In the genomic region with DNA sequence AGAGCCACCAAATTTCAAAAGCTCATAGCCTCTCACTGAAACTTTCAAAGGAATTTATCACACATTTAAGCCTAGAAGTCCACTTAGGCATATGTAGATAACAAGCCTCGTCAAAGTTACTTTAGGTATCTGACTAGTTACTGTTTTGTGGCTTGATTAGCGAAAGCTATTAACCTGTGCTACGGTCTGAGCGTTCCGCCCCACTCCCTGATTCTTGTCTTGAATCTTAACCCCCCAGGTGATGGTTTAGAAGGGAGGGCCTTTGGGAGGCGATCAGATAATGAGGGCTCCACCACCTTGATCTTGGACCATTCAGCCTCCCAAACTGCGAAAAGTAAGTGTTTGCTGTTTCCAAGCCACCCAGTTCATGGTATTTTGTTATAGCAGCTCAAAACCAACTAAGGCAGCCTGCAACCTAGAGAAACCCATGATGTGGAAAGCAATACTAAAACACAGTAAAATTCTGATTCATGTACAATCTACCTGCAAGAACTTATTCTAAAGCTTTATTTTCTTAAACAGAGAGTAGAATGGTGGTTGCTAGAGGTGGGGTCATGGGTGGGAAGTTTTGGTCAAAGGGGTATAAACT, we compare ENCODE assay signal across 16 cellular contexts. TPM values are rescaled to one million over a fixed set of nuclear protein-coding genes. Genes with fewer than 3 reads are reported as not detected.
DNase-seq lines count a peak whose midpoint lies in the region; ATAC-seq and TF ChIP-seq lines count a peak whose summit lies in the region.
"Had no signal": no experiment of that assay in that cellular context is flagged by ENCODE, and none has a peak within 500 bp of the region (broad histone marks: within the 10 kb centered on the region; RNA-seq: fewer than 3 reads in every experiment).

No MANE protein-coding gene starts in this region.

- peak overlapping the region; percentile 81 for H3K4me2 ChIP-seq in MM.1S (ENCODE audit: low read depth, low read length)
- H3K4me2 ChIP-seq: A549 had no signal

- no peak overlapping the region for H3K4me3 Mint-ChIP-seq in glutamatergic neuron (ENCODE audit: unreplicated experiment)
- H3K4me3 Mint-ChIP-seq in activated T-helper 17 cell treated with anti-CD3 and anti-CD28 coated beads, Interleukin-2, amount 50 U/mL, for 72 hours, result no peak overlapping the region
- H3K4me3 Mint-ChIP-seq: CD14-positive monocyte had no signal

- TF ChIP-seq EP300 in upper lobe of left lung (IDR thresholded peaks at IDR 0.05), result no peak

- H3K9me3 Mint-ChIP-seq in glutamatergic neuron (ENCODE audit: unreplicated experiment), result peaks cover 6% of the 10 kb centered on the region
- H3K9me3 Mint-ChIP-seq in activated T-helper 17 cell treated with anti-CD3 and anti-CD28 coated beads, Interleukin-2, amount 50 U/mL, for 72 hours, result no peaks in the 10 kb centered on the region

- peaks cover 65% of the 10 kb centered on the region for H3K79me2 ChIP-seq in MM.1S (ENCODE audit: low read length)

- peak overlapping the region; percentile 76 for H3K9ac ChIP-seq in MM.1S (ENCODE audit: low read length)

- peaks cover 5% of the 10 kb centered on the region for H3K27me3 Mint-ChIP-seq in glutamatergic neuron (ENCODE audit: unreplicated experiment)
- no peaks in the 10 kb centered on the region for H3K27me3 Mint-ChIP-seq in activated T-helper 17 cell treated with anti-CD3 and anti-CD28 coated beads, Interleukin-2, amount 50 U/mL, for 72 hours

- H3K27ac Mint-ChIP-seq in glutamatergic neuron (ENCODE audit: unreplicated experiment), result peak overlapping the region; percentile 6
- no peak overlapping the region for H3K27ac Mint-ChIP-seq in activated T-helper 17 cell treated with anti-CD3 and anti-CD28 coated beads, Interleukin-2, amount 50 U/mL, for 72 hours

- in situ Hi-C loops in gastrocnemius medialis (cut with MboI; ENCODE audit: low sequenced_read_pairs in 4 of 4), result no loop called here

- ATAC-seq in heart left ventricle (no peak), gastrocnemius medialis (no peak), upper lobe of left lung (ENCODE audit: low FRiP score in 2 of 2) (no peak)
- ATAC-seq in activated T-helper 17 cell treated with anti-CD3 and anti-CD28 coated beads, Interleukin-2, amount 50 U/mL, for 72 hours (replicated peaks), result no peak
- ATAC-seq: A549 had no signal

- H3K4me3 ChIP-seq in left ventricle myocardium inferior (no peak overlapping the region), heart left ventricle (no peak overlapping the region), MM.1S (ENCODE audit: low read length) (peak overlapping the region; percentile 25; the same call in 1 of the 2 replicates), gastrocnemius medialis (peak overlapping the region in 1 of 4 donors; percentile 23), upper lobe of left lung (no peak overlapping the region)
- H3K4me3 ChIP-seq: A549, GM12878 had no signal

- H4K20me1 ChIP-seq in MM.1S (ENCODE audit: insufficient read depth, low read length), result no peaks in the 10 kb centered on the region

- no peaks in the 10 kb centered on the region for H3K36me3 Mint-ChIP-seq in glutamatergic neuron (ENCODE audit: unreplicated experiment)
- H3K36me3 Mint-ChIP-seq in activated T-helper 17 cell treated with anti-CD3 and anti-CD28 coated beads, Interleukin-2, amount 50 U/mL, for 72 hours (ENCODE audit: low read depth), result no peaks in the 10 kb centered on the region

- H3K27me3 ChIP-seq in left ventricle myocardium inferior (ENCODE audit: low read depth) (no peaks in the 10 kb centered on the region), heart left ventricle (no peaks in the 10 kb centered on the region), MM.1S (replicated peaks; ENCODE audit: insufficient read depth, low read length) (no peaks in the 10 kb centered on the region), gastrocnemius medialis (no peaks in the 10 kb centered on the region), upper lobe of left lung (no peaks in the 10 kb centered on the region)

- peaks cover 20% of the 10 kb centered on the region for H3F3A ChIP-seq in MM.1S (ENCODE audit: insufficient read depth, low read length)

- no peaks in the 10 kb centered on the region for H3K36me3 ChIP-seq in left ventricle myocardium inferior
- no peaks in the 10 kb centered on the region for H3K36me3 ChIP-seq in heart left ventricle
- H3K36me3 ChIP-seq in MM.1S (replicated peaks; ENCODE audit: insufficient read depth, low read length), result no peaks in the 10 kb centered on the region
- H3K36me3 ChIP-seq in gastrocnemius medialis, result no peaks in the 10 kb centered on the region
- H3K36me3 ChIP-seq in upper lobe of left lung, result no peaks in the 10 kb centered on the region

- no peaks in the 10 kb centered on the region for H3K9me2 ChIP-seq in MM.1S (replicated peaks; ENCODE audit: insufficient read depth, low read length)

- peaks cover 37% of the 10 kb centered on the region for H3K4me1 ChIP-seq in left ventricle myocardium inferior
- peaks cover 0 to 29% (median 6%) of the 10 kb centered on the region in 12 donors for H3K4me1 ChIP-seq in heart left ventricle
- H3K4me1 ChIP-seq in MM.1S (ENCODE audit: low read length), result peaks cover 33% of the 10 kb centered on the region
- peaks cover 8 to 24% of the 10 kb centered on the region in 2 donors for H3K4me1 ChIP-seq in gastrocnemius medialis
- peaks cover 3 to 18% (median 8%) of the 10 kb centered on the region in 4 donors for H3K4me1 ChIP-seq in upper lobe of left lung
- H3K4me1 ChIP-seq: A549 had no signal

- H3K27ac ChIP-seq in left ventricle myocardium inferior (replicated peaks), result peak overlapping the region; percentile 86
- peak overlapping the region in 6 of 12 donors; percentile 70 to 86 (median 82) for H3K27ac ChIP-seq in heart left ventricle
- H3K27ac ChIP-seq in MM.1S (ENCODE audit: low read length), result peak overlapping the region; percentile 100
- H3K27ac ChIP-seq in gastrocnemius medialis, result peak overlapping the region; percentile 86 to 92 (median 87)
- no peak overlapping the region for H3K27ac ChIP-seq in upper lobe of left lung
- H3K27ac ChIP-seq: A549 had no signal

- no peak for DNase-seq in left ventricle myocardium inferior
- no peak for DNase-seq in heart left ventricle
- DNase-seq in MM.1S, result no peak
- no peak for DNase-seq in glutamatergic neuron
- DNase-seq in gastrocnemius medialis, result no peak
- DNase-seq in upper lobe of left lung, result no peak
- no peak for DNase-seq in NCI-H2081 treated with DMSO at 0.1 percent for 48 hours (lab: John Stamatoyannopoulos, UW)
- DNase-seq: NCI-H187 treated with DMSO at 0.1 percent for 48 hours, NCI-H446 treated with DMSO at 0.1 percent for 48 hours, SIG-M5 had no signal

- intact Hi-C loops in left ventricle myocardium inferior (cut with micrococcal nuclease), result no loop called here
- intact Hi-C loops in heart left ventricle (cut with DNase I), result loop anchor here in 2 of 10 donors (2.0 kb wide), 1 partner anchor 21 kb away; the partner anchor contains the start of gene MBTPS1 (in 2 of the 2)
- intact Hi-C loops in gastrocnemius medialis (cut with DNase I; ENCODE audit: low total_unique reads), result loop anchor here (2.0 to 5.0 kb wide), 3 partner anchors 21 to 241 kb away; partner anchors contain the start of genes MBTPS1 and MLYCD

- TF ChIP-seq CTCF in left ventricle myocardium inferior (IDR thresholded peaks at IDR 0.05; ENCODE audit: borderline replicate concordance), result no peak
- no peak for TF ChIP-seq CTCF in heart left ventricle (IDR thresholded peaks at IDR 0.05)
- no peak for TF ChIP-seq CTCF in MM.1S (IDR thresholded peaks at IDR 0.05; ENCODE audit: low read length)
- no peak for TF ChIP-seq CTCF in glutamatergic neuron (IDR thresholded peaks at IDR 0.05; ENCODE audit: partially characterized antibody, unreplicated experiment)
- TF ChIP-seq CTCF in gastrocnemius medialis (IDR thresholded peaks at IDR 0.05 in 4 of 5, conservative IDR thresholded peaks at IDR 0.05 in 1 of 5), result no peak
- no peak for TF ChIP-seq CTCF in upper lobe of left lung (IDR thresholded peaks at IDR 0.05)

- H3K9me3 ChIP-seq in left ventricle myocardium inferior (replicated peaks), result no peaks in the 10 kb centered on the region
- H3K9me3 ChIP-seq in heart left ventricle, result no peaks in the 10 kb centered on the region
- no peaks in the 10 kb centered on the region for H3K9me3 ChIP-seq in MM.1S (replicated peaks; ENCODE audit: insufficient read depth, low read length)
- no peaks in the 10 kb centered on the region for H3K9me3 ChIP-seq in gastrocnemius medialis
- no peaks in the 10 kb centered on the region for H3K9me3 ChIP-seq in upper lobe of left lung
- H3K9me3 ChIP-seq: A549 had no signal

- H2AFZ ChIP-seq in MM.1S (ENCODE audit: low read length), result no peak overlapping the region

- TF ChIP-seq POLR2A in heart left ventricle (IDR thresholded peaks at IDR 0.05) (no peak), gastrocnemius medialis (IDR thresholded peaks at IDR 0.05) (no peak), upper lobe of left lung (IDR thresholded peaks at IDR 0.05) (no peak)

- H3K4me1 Mint-ChIP-seq in glutamatergic neuron (ENCODE audit: low read depth, unreplicated experiment), result peaks cover 33% of the 10 kb centered on the region
- peaks cover 25% of the 10 kb centered on the region for H3K4me1 Mint-ChIP-seq in activated T-helper 17 cell treated with anti-CD3 and anti-CD28 coated beads, Interleukin-2, amount 50 U/mL, for 72 hours

- WGBS in heart left ventricle, 4 donors, result 72 to 87% (median 80%) methylated on average over 7 of the region's 7 CpGs
- 90 to 94% methylated on average over 7 of the region's 7 CpGs for WGBS in upper lobe of left lung, 2 donors

RNA-seq across cellular contexts. Expression of gene HSDL1, which starts 7.1 kb away (rescaled TPM):
- 23.8 TPM for total RNA-seq in left ventricle myocardium inferior
- 10 to 100 TPM; 15.8 to 46.8 (median 23.4) TPM for total RNA-seq in heart left ventricle
- polyA plus RNA-seq in heart left ventricle, result 10 to 100 TPM; 12.8 to 16.1 TPM
- total RNA-seq in glutamatergic neuron (ENCODE audit: unreplicated experiment), result 81.7 TPM
- total RNA-seq in gastrocnemius medialis, result 10 to 100 TPM; 20.2 to 26.8 (median 22.6) TPM
- 10 to 100 TPM in 1 of 2 donors, 1 to 10 TPM in 1; 9.9 to 14.6 TPM for total RNA-seq in activated T-helper 17 cell treated with anti-CD3 and anti-CD28 coated beads, Interleukin-2, amount 50 U/mL, for 72 hours
- total RNA-seq in upper lobe of left lung, result 10 to 100 TPM in 5 of 6 donors, 1 to 10 TPM in 1; 7.2 to 25.7 (median 19.0) TPM

RNA-seq across cellular contexts. Expression of gene DNAAF1, which starts 7.2 kb away (rescaled TPM):
- total RNA-seq in left ventricle myocardium inferior, result 0.14 TPM
- under 1 TPM in 3 of 9 donors, not detected in 6; 0.20 to 0.32 (median 0.25) TPM for total RNA-seq in heart left ventricle
- polyA plus RNA-seq in heart left ventricle, result under 1 TPM; 0.15 to 0.38 TPM
- 0.56 TPM for total RNA-seq in glutamatergic neuron (ENCODE audit: unreplicated experiment)
- total RNA-seq in gastrocnemius medialis, result not detected
- under 1 TPM in 1 of 2 donors, not detected in 1; 0.21 TPM for total RNA-seq in activated T-helper 17 cell treated with anti-CD3 and anti-CD28 coated beads, Interleukin-2, amount 50 U/mL, for 72 hours
- 10 to 100 TPM in 5 of 6 donors, under 1 TPM in 1; 0.97 to 58.7 (median 28.5) TPM for total RNA-seq in upper lobe of left lung
- total RNA-seq: G401, GM12878, GM23248 had no signal
- polyA plus RNA-seq: GM23248 had no signal

RNA-seq across cellular contexts. Expression of gene MBTPS1, which starts 21.1 kb away (rescaled TPM):
- total RNA-seq in left ventricle myocardium inferior (72.5 TPM), heart left ventricle (10 to 100 TPM; 57.3 to 91.4 (median 68.6) TPM), glutamatergic neuron (ENCODE audit: unreplicated experiment) (105 TPM), gastrocnemius medialis (10 to 100 TPM; 28.8 to 44.3 (median 38.5) TPM), upper lobe of left lung (100 to 1,000 TPM in 4 of 6 donors, 10 to 100 TPM in 2; 83.6 to 156 (median 105) TPM)
- 10 to 100 TPM; 37.2 to 54.2 TPM for polyA plus RNA-seq in heart left ventricle
- total RNA-seq in activated T-helper 17 cell treated with anti-CD3 and anti-CD28 coated beads, Interleukin-2, amount 50 U/mL, for 72 hours, result 10 to 100 TPM; 44.0 to 54.4 TPM

RNA-seq across cellular contexts. Expression of gene TAF1C, which starts 49.0 kb away (rescaled TPM):
- total RNA-seq in left ventricle myocardium inferior (29.0 TPM), heart left ventricle (10 to 100 TPM; 16.3 to 24.3 (median 21.8) TPM), glutamatergic neuron (ENCODE audit: unreplicated experiment) (74.7 TPM), gastrocnemius medialis (10 to 100 TPM in 3 of 4 donors, 1 to 10 TPM in 1; 6.8 to 35.5 (median 12.3) TPM), upper lobe of left lung (100 to 1,000 TPM in 2 of 6 donors, 10 to 100 TPM in 4; 23.2 to 227 (median 65.0) TPM)
- 10 to 100 TPM; 22.6 to 34.4 TPM for polyA plus RNA-seq in heart left ventricle
- total RNA-seq in activated T-helper 17 cell treated with anti-CD3 and anti-CD28 coated beads, Interleukin-2, amount 50 U/mL, for 72 hours, result 10 to 100 TPM; 37.0 to 44.9 TPM

RNA-seq across cellular contexts. Expression of gene ADAD2, which starts 53.1 kb away (rescaled TPM):
- total RNA-seq in left ventricle myocardium inferior (0.52 TPM), heart left ventricle (1 to 10 TPM in 2 of 9 donors, under 1 TPM in 4, not detected in 3; 0.21 to 1.3 (median 0.58) TPM), glutamatergic neuron (ENCODE audit: unreplicated experiment) (not detected), gastrocnemius medialis (not detected), upper lobe of left lung (1 to 10 TPM in 1 of 6 donors, not detected in 5; 1.1 TPM)
- polyA plus RNA-seq in heart left ventricle, result 1 to 10 TPM in 1 of 2 donors, under 1 TPM in 1; 0.36 to 1.2 TPM
- not detected for total RNA-seq in activated T-helper 17 cell treated with anti-CD3 and anti-CD28 coated beads, Interleukin-2, amount 50 U/mL, for 72 hours
- total RNA-seq: G401, GM23248 had no signal
- polyA plus RNA-seq: A549, CD14-positive monocyte, GM23248 had no signal

Comparison
In these comparisons a context has a peak if more than half of its experiments do, and no peak if none do; other contexts are left out.
1. H3K27ac ChIP-seq: peak in left ventricle myocardium inferior (single experiment), MM.1S (single experiment) and gastrocnemius medialis (4 of 4); none in upper lobe of left lung (0 of 4).